In genomic region chr4:81215219-81215892, GRCh38 we compare ENCODE assay signal across 8 cellular contexts. TPM values are rescaled to one million over a fixed set of nuclear protein-coding genes. Genes with fewer than 3 reads are reported as not detected.
DNase-seq lines count a peak whose midpoint lies in the region; ATAC-seq, FAIRE-seq and TF ChIP-seq lines count a peak whose summit lies in the region.

A gene with protein sequence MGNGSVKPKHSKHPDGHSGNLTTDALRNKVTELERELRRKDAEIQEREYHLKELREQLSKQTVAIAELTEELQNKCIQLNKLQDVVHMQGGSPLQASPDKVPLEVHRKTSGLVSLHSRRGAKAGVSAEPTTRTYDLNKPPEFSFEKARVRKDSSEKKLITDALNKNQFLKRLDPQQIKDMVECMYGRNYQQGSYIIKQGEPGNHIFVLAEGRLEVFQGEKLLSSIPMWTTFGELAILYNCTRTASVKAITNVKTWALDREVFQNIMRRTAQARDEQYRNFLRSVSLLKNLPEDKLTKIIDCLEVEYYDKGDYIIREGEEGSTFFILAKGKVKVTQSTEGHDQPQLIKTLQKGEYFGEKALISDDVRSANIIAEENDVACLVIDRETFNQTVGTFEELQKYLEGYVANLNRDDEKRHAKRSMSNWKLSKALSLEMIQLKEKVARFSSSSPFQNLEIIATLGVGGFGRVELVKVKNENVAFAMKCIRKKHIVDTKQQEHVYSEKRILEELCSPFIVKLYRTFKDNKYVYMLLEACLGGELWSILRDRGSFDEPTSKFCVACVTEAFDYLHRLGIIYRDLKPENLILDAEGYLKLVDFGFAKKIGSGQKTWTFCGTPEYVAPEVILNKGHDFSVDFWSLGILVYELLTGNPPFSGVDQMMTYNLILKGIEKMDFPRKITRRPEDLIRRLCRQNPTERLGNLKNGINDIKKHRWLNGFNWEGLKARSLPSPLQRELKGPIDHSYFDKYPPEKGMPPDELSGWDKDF (minus strand): TSS chr4:81215222. CDS start chr4:81205047, 10,175 bp downstream.

- WGBS in pancreas, 2 donors: 3 to 4% methylated on average over 29 of the region's 29 CpGs

- peaks cover 0 to 5% (median 0%) of the 10 kb centered on the region in 4 donors for H3K27me3 ChIP-seq in pancreas

- no peaks in the 10 kb centered on the region for H3K9me3 ChIP-seq in pancreas

- H3K4me3 ChIP-seq in fibroblast of mammary gland (ENCODE audit: control insufficient read depth, low read depth, low read length): peak within 1 kb of the TSS; percentile 56
- peak within 1 kb of the TSS; percentile 10 to 40 (median 22) for H3K4me3 ChIP-seq in pancreas

- DNase-seq in Daoy (ENCODE audit: low read depth) (peak; percentile 9), SHP77 (lab: John Stamatoyannopoulos, UW) (peak; percentile 45 to 58), fibroblast of mammary gland (ENCODE audit: low read depth) (no peak), pancreas (no peak), inferior parietal cortex (ENCODE audit: extremely low spot score) (no peak)
- DNase-seq in activated CD8-positive, alpha-beta memory T cell treated with anti-CD3 and anti-CD28 coated beads for 24 hours: no peak

- H3K27ac ChIP-seq in pancreas: no peak within 1 kb of the TSS

- peak; percentile 17 to 56 (median 46) for ATAC-seq in pancreas
- no peak for ATAC-seq in GM19351 (IDR thresholded peaks at IDR 0.05; ENCODE audit: unreplicated experiment)
- ATAC-seq in GM18517 (IDR thresholded peaks at IDR 0.05; ENCODE audit: unreplicated experiment): no peak

- H3K4me1 ChIP-seq in pancreas: no peaks in the 10 kb centered on the region

- H3K36me3 ChIP-seq in pancreas: no peaks in the 10 kb centered on the region

- no peak for FAIRE-seq in pancreas (lab: Jason Lieb, UNC)

- intact Hi-C loops in pancreas (cut with DNase I): no loop called here

- TF ChIP-seq CTCF in fibroblast of mammary gland (conservative IDR thresholded peaks at IDR 0.05; ENCODE audit: control insufficient read depth, insufficient read depth, low read depth, low read length) (no peak), pancreas (IDR thresholded peaks at IDR 0.05) (no peak)

RNA-seq across cellular contexts. Expression of the gene that starts here (rescaled TPM):
- total RNA-seq in Daoy (2014; rRNA removed; shearing (Covaris generic)): 0.33 and 0.63 TPM in 2 replicates
- total RNA-seq in pancreas: 1 to 10 TPM in 2 of 6 donors, under 1 TPM in 4; 0.59 to 1.1 (median 0.90) TPM
- polyA plus RNA-seq in pancreas: 1 to 10 TPM in 1 of 2 donors, under 1 TPM in 1; 0.68 to 4.9 TPM

Comparison
In these comparisons a context has a peak if more than half of its experiments do, and no peak if none do; other contexts are left out.
1. Peak in DNase-seq in Daoy; RNA of the gene not detected or under 1 TPM.
2. DNase-seq: peak in SHP77 (2 of 2); none in fibroblast of mammary gland (single experiment), pancreas (0 of 6), inferior parietal cortex (single experiment) and activated CD8-positive, alpha-beta memory T cell treated with anti-CD3 and anti-CD28 coated beads for 24 hours (single experiment).
3. ATAC-seq: peak in pancreas (4 of 4); none in GM19351 (single experiment) and GM18517 (single experiment).